In the genomic region with DNA sequence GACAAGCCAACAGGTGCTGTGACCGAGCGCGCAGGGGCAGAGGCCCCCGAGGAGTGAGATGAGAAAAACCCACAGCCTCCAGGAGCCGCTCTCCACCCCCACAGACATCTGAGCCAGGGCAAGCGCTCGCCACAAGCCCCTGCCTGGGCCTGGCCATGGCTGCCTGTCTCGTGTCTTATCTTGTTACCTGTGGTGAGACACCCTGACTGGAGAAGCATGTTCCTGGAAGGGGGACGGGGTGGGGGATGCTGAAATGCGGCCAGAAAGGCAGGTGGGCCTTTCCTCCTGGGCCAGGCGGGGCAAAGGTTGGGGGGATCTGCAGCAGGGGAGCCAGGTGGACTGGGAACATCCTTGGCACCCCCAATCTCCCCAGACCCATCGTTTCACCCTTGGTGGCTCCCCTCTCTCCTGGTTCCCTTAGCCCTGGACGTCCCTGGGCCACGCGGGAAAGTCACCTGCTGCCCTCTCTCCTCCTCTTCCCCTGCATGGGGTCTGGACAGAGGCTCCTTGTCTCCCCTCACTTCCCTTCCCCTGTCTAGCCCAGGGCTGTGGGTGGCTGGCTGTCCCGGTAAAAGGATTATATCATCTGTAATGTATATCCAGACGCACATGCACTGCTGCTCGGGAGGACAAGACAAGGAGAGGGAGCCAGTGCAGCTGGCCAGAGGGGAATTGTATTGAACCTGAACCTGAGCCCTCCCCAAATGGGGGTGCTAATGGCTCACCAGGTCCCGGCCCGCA, we compare ENCODE assay signal across 19 cellular contexts. TPM values are rescaled to one million over a fixed set of nuclear protein-coding genes. Genes with fewer than 3 reads are reported as not detected.
DNase-seq lines count a peak whose midpoint lies in the region; ATAC-seq and TF ChIP-seq lines count a peak whose summit lies in the region.
"Had no signal": no experiment of that assay in that cellular context is flagged by ENCODE, and none has a peak within 500 bp of the region (broad histone marks: within the 10 kb centered on the region; RNA-seq: fewer than 3 reads in every experiment).

No MANE protein-coding gene starts in this region.

- H2AFZ ChIP-seq in osteoblast (ENCODE audit: low read length) = no peak overlapping the region
- H2AFZ ChIP-seq: PC-9 had no signal

- no peak overlapping the region for H3K27ac Mint-ChIP-seq in activated CD8-positive, alpha-beta memory T cell treated with anti-CD3 and anti-CD28 coated beads, Interleukin-2, amount 10 ng/mL, durations not matched to agents 7 days and 5 days
- H3K27ac Mint-ChIP-seq in endodermal cell = no peak overlapping the region
- H3K27ac Mint-ChIP-seq: CD4-positive, alpha-beta T cell had no signal

- DNase-seq in activated CD8-positive, alpha-beta memory T cell treated with anti-CD3 and anti-CD28 coated beads, Interleukin-2, amount 50 U/mL, for 48 hours = peak; percentile 34
- no peak for DNase-seq in activated CD8-positive, alpha-beta memory T cell treated with anti-CD3 and anti-CD28 coated beads, Interleukin-2, amount 10 ng/mL, durations not matched to agents 7 days and 5 days
- DNase-seq in HPDE6-E6E7 (ENCODE audit: extremely low spot score) (peak; percentile 71), endodermal cell (peak; percentile 30), osteoblast (ENCODE audit: insufficient read length, low spot score, missing footprints) (peak; percentile 84), MG63 (no peak)
- no peak for DNase-seq in activated effector memory CD4-positive, alpha-beta T cell treated with anti-CD3 and anti-CD28 coated beads, Interleukin-2, amount 50 U/mL, for 16 hours
- DNase-seq: Calu3; CD4-positive, alpha-beta T cell; DMS79 treated with DMSO at 0.1 percent for 48 hours; IMR-90; MV-4-11; NCI-H1436; NCI-H2081; NCI-H345; PC-9 had no signal

- no peaks in the 10 kb centered on the region for H4K20me1 ChIP-seq in osteoblast (ENCODE audit: insufficient read depth, low read length)

- H3K4me3 Mint-ChIP-seq in activated CD8-positive, alpha-beta memory T cell treated with anti-CD3 and anti-CD28 coated beads, Interleukin-2, amount 10 ng/mL, durations not matched to agents 7 days and 5 days = no peak overlapping the region
- no peak overlapping the region for H3K4me3 Mint-ChIP-seq in endodermal cell
- H3K4me3 Mint-ChIP-seq: CD4-positive, alpha-beta T cell had no signal

- no peaks in the 10 kb centered on the region for H3K79me2 ChIP-seq in osteoblast (ENCODE audit: insufficient read depth, low read length)

- 83 to 100% methylated on average over 2 to 20 of the region's 20 CpGs for WGBS in endodermal cell (ENCODE audit: insufficient coverage in 1 of 2, insufficient read length in 1 of 2), 2 experiments

- H3K4me1 ChIP-seq in endodermal cell (ENCODE audit: control insufficient read depth, insufficient read depth, low read length) (no peaks in the 10 kb centered on the region), osteoblast (ENCODE audit: insufficient read depth, low read length) (no peaks in the 10 kb centered on the region)

- ATAC-seq in activated CD8-positive, alpha-beta memory T cell treated with anti-CD3 and anti-CD28 coated beads, Interleukin-2, amount 10 ng/mL, durations not matched to agents 7 days and 5 days = no peak
- ATAC-seq in HG03378 (IDR thresholded peaks at IDR 0.05; ENCODE audit: unreplicated experiment) = no peak
- ATAC-seq: Right ventricle myocardium inferior had no signal

- no peak for TF ChIP-seq CTCF in endodermal cell (conservative IDR thresholded peaks at IDR 0.05)
- no peak for TF ChIP-seq CTCF in osteoblast (IDR thresholded peaks at IDR 0.05; ENCODE audit: extremely low read depth, low read depth, low read length)

- peaks cover 18% of the 10 kb centered on the region for H3K27me3 Mint-ChIP-seq in activated CD8-positive, alpha-beta memory T cell treated with anti-CD3 and anti-CD28 coated beads, Interleukin-2, amount 10 ng/mL, durations not matched to agents 7 days and 5 days
- H3K27me3 Mint-ChIP-seq in endodermal cell (ENCODE audit: insufficient read depth) = peaks cover 47% of the 10 kb centered on the region

- H3K36me3 Mint-ChIP-seq in activated CD8-positive, alpha-beta memory T cell treated with anti-CD3 and anti-CD28 coated beads, Interleukin-2, amount 10 ng/mL, durations not matched to agents 7 days and 5 days = no peaks in the 10 kb centered on the region
- no peaks in the 10 kb centered on the region for H3K36me3 Mint-ChIP-seq in endodermal cell (ENCODE audit: low read depth)

- H3K36me3 ChIP-seq in endodermal cell (ENCODE audit: control insufficient read depth, insufficient read depth, low read length) = no peaks in the 10 kb centered on the region
- no peaks in the 10 kb centered on the region for H3K36me3 ChIP-seq in osteoblast (ENCODE audit: insufficient read depth, low read length)
- H3K36me3 ChIP-seq in MG63 = no peaks in the 10 kb centered on the region

- H3K4me1 Mint-ChIP-seq in activated CD8-positive, alpha-beta memory T cell treated with anti-CD3 and anti-CD28 coated beads, Interleukin-2, amount 10 ng/mL, durations not matched to agents 7 days and 5 days = peaks cover 7% of the 10 kb centered on the region
- peaks cover 3% of the 10 kb centered on the region for H3K4me1 Mint-ChIP-seq in endodermal cell

- H3K9me3 Mint-ChIP-seq in activated CD8-positive, alpha-beta memory T cell treated with anti-CD3 and anti-CD28 coated beads, Interleukin-2, amount 10 ng/mL, durations not matched to agents 7 days and 5 days (ENCODE audit: low read depth) = no peaks in the 10 kb centered on the region
- H3K9me3 Mint-ChIP-seq in endodermal cell = peaks cover 54% of the 10 kb centered on the region
- H3K9me3 Mint-ChIP-seq: CD4-positive, alpha-beta T cell had no signal

- CTCF ChIA-PET in activated CD8-positive, alpha-beta memory T cell treated with anti-CD3 and anti-CD28 coated beads, Interleukin-2, amount 10 ng/mL, durations not matched to agents 7 days and 5 days (lab: Charles Lee) = no interaction called here

- H3K27me3 ChIP-seq in endodermal cell (ENCODE audit: control insufficient read depth, insufficient read depth, low read length, poor library complexity, severe bottlenecking) (peaks cover 30% of the 10 kb centered on the region), osteoblast (ENCODE audit: insufficient read depth, low read length) (peaks cover 17% of the 10 kb centered on the region), MG63 (peaks cover 7% of the 10 kb centered on the region; the same call in 1 of the 2 replicates)

- no peak overlapping the region for H3K9ac ChIP-seq in endodermal cell (ENCODE audit: extremely low read depth, low read length, poor library complexity, severe bottlenecking)

- H3K4me2 ChIP-seq in osteoblast (ENCODE audit: insufficient read depth, low read length) = no peak overlapping the region
- H3K4me2 ChIP-seq: PC-9 had no signal

- H3K27ac ChIP-seq in endodermal cell (ENCODE audit: low read depth, low read length) (no peak overlapping the region), osteoblast (ENCODE audit: low read depth, low read length) (no peak overlapping the region)
- H3K27ac ChIP-seq: PC-9 had no signal

- H3K4me3 ChIP-seq in endodermal cell (ENCODE audit: low read length) = no peak overlapping the region
- no peak overlapping the region for H3K4me3 ChIP-seq in osteoblast (ENCODE audit: insufficient read depth, low read length)
- no peak overlapping the region for H3K4me3 ChIP-seq in MG63
- H3K4me3 ChIP-seq: PC-9 had no signal

- no peaks in the 10 kb centered on the region for H3K9me3 ChIP-seq in endodermal cell (ENCODE audit: control insufficient read depth, low read length)
- no peaks in the 10 kb centered on the region for H3K9me3 ChIP-seq in osteoblast (ENCODE audit: low read depth, low read length)
- H3K9me3 ChIP-seq in MG63 = no peaks in the 10 kb centered on the region

RNA-seq across cellular contexts. Expression of gene DUSP9, which starts 8.4 kb away (rescaled TPM):
- under 1 TPM in 1 of 2 experiments, not detected in 1; 0.09 TPM for total RNA-seq in activated CD8-positive, alpha-beta memory T cell treated with anti-CD3 and anti-CD28 coated beads, Interleukin-2, amount 10 ng/mL, durations not matched to agents 7 days and 5 days
- total RNA-seq in endodermal cell (under 1 TPM; 0.18 to 0.31 TPM), osteoblast (under 0.01 TPM in 2 replicates)
- 1.5 TPM for polyA plus RNA-seq in endodermal cell (2013, experiment 1 of 2)
- polyA plus RNA-seq in endodermal cell (2013, experiment 2 of 2) = 1.3 TPM
- total RNA-seq in MG63 (2014; rRNA removed; shearing (Covaris generic); ENCODE audit: low replicate concordance) = 7.9 and 8.6 TPM in 2 replicates
- total RNA-seq: CD4-positive, alpha-beta T cell; LHCN-M2 had no signal

RNA-seq across cellular contexts. Expression of gene PNCK, which starts 35.0 kb away (rescaled TPM):
- not detected for total RNA-seq in activated CD8-positive, alpha-beta memory T cell treated with anti-CD3 and anti-CD28 coated beads, Interleukin-2, amount 10 ng/mL, durations not matched to agents 7 days and 5 days
- 10 to 100 TPM in 1 of 2 donors, 1 to 10 TPM in 1; 2.8 to 12.9 TPM for total RNA-seq in endodermal cell
- 11.1 TPM for polyA plus RNA-seq in endodermal cell (2013, experiment 1 of 2)
- 9.0 TPM for polyA plus RNA-seq in endodermal cell (2013, experiment 2 of 2)
- 0.29 and 0.36 TPM in 2 replicates for total RNA-seq in osteoblast
- 0.43 TPM in 1 of 2 replicates, not detected in the other for total RNA-seq in MG63 (2014; rRNA removed; shearing (Covaris generic); ENCODE audit: low replicate concordance)
- total RNA-seq: LHCN-M2 had no signal

RNA-seq across cellular contexts. Expression of gene CCNQ, which starts 39.7 kb away (rescaled TPM):
- total RNA-seq in activated CD8-positive, alpha-beta memory T cell treated with anti-CD3 and anti-CD28 coated beads, Interleukin-2, amount 10 ng/mL, durations not matched to agents 7 days and 5 days = 10 to 100 TPM; 17.5 to 24.7 TPM
- total RNA-seq in endodermal cell (10 to 100 TPM; 17.1 to 20.8 TPM), osteoblast (29.3 and 33.0 TPM in 2 replicates)
- polyA plus RNA-seq in endodermal cell (2013, experiment 1 of 2) = 20.0 TPM
- 18.4 TPM for polyA plus RNA-seq in endodermal cell (2013, experiment 2 of 2)
- 47.7 and 73.2 TPM in 2 replicates for total RNA-seq in MG63 (2014; rRNA removed; shearing (Covaris generic); ENCODE audit: low replicate concordance)

RNA-seq across cellular contexts. Expression of gene SLC6A8, which starts 49.1 kb away (rescaled TPM):
- 1 to 10 TPM in 1 of 2 experiments, under 1 TPM in 1; 0.93 to 1.1 TPM for total RNA-seq in activated CD8-positive, alpha-beta memory T cell treated with anti-CD3 and anti-CD28 coated beads, Interleukin-2, amount 10 ng/mL, durations not matched to agents 7 days and 5 days
- total RNA-seq in endodermal cell = 100 to 1,000 TPM in 1 of 2 donors, 10 to 100 TPM in 1; 57.6 to 121 TPM
- polyA plus RNA-seq in endodermal cell (2013, experiment 1 of 2) = 144 TPM
- 117 TPM for polyA plus RNA-seq in endodermal cell (2013, experiment 2 of 2)
- 15.3 and 19.5 TPM in 2 replicates for total RNA-seq in osteoblast
- total RNA-seq in MG63 (2014; rRNA removed; shearing (Covaris generic); ENCODE audit: low replicate concordance) = 12.8 and 24.8 TPM in 2 replicates

Comparison
In these comparisons a context has a peak if more than half of its experiments do, and no peak if none do; other contexts are left out.
1. DNase-seq: peak in activated CD8-positive, alpha-beta memory T cell treated with anti-CD3 and anti-CD28 coated beads, Interleukin-2, amount 50 U/mL, for 48 hours (single experiment), HPDE6-E6E7 (single experiment), endodermal cell (single experiment) and osteoblast (single experiment); none in activated CD8-positive, alpha-beta memory T cell treated with anti-CD3 and anti-CD28 coated beads, Interleukin-2, amount 10 ng/mL, durations not matched to agents 7 days and 5 days (single experiment), activated effector memory CD4-positive, alpha-beta T cell treated with anti-CD3 and anti-CD28 coated beads, Interleukin-2, amount 50 U/mL, for 16 hours (single experiment) and MG63 (single experiment).